In the genomic region with DNA sequence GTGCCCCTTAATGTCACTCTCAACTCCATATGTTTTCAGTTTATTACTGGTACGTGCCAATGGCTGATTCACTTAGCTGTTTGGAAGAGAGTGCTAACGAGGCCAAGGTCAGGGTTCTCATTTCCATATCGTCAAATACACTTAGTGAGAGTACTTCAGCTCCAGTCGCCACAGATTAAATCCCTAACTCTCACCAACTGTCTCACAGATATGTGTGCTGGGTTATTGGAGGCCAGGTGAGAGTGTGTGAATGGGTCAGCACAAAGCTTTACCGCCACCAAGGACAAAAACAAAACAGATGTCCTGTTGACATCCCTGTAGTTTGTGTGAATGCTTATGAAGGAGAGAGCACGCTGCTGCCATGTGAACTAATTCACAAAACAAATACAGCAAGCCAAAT, we compare ENCODE assay signal across 22 cellular contexts.
A peak's percentile ranks its signal among the peaks of the same experiment; 100 is the strongest.
DNase-seq lines count a peak whose midpoint lies in the region; ATAC-seq and TF ChIP-seq lines count a peak whose summit lies in the region.
"Had no signal": no experiment of that assay in that cellular context is flagged by ENCODE, and none has a peak within 500 bp of the region (broad histone marks: within the 10 kb centered on the region; RNA-seq: fewer than 3 reads in every experiment).

No MANE protein-coding gene starts in this region.

- CTCF ChIA-PET in Panc1 (lab: Charles Lee) = no interaction called here

- H3K27ac Mint-ChIP-seq in natural killer cell treated with Interleukin-12 subunit alpha and Interleukin-12 subunit beta and Interleukin-15 and Interleukin-18, amount 100 ng/mL, for 72 hours = no peak overlapping the region
- H3K27ac Mint-ChIP-seq: T-helper 2 cell treated with Interferon-gamma antibody and Interleukin-4, amounts not matched to agents 5 μg/mL and 100 μg/mL, for 36 hours had no signal

- 47 to 69% (median 58%) methylated on average over 6 of the region's 6 CpGs for WGBS in heart left ventricle, 4 donors
- 82 to 87% methylated on average over 6 of the region's 6 CpGs for WGBS in thyroid gland, 2 donors

- no peak overlapping the region for H3K4me3 Mint-ChIP-seq in natural killer cell treated with Interleukin-12 subunit alpha and Interleukin-12 subunit beta and Interleukin-15 and Interleukin-18, amount 100 ng/mL, for 72 hours
- H3K4me3 Mint-ChIP-seq: naive thymus-derived CD8-positive, alpha-beta T cell; T-helper 2 cell treated with Interferon-gamma antibody and Interleukin-4, amounts not matched to agents 5 μg/mL and 100 μg/mL, for 36 hours had no signal

- TF ChIP-seq CTCF in Panc1 (IDR thresholded peaks at IDR 0.05) = no peak
- TF ChIP-seq CTCF in heart left ventricle (IDR thresholded peaks at IDR 0.05) = no peak
- no peak for TF ChIP-seq CTCF in thyroid gland (IDR thresholded peaks at IDR 0.05)

- no peaks in the 10 kb centered on the region for H3K9me3 Mint-ChIP-seq in natural killer cell treated with Interleukin-12 subunit alpha and Interleukin-12 subunit beta and Interleukin-15 and Interleukin-18, amount 100 ng/mL, for 72 hours
- H3K9me3 Mint-ChIP-seq: naive thymus-derived CD8-positive, alpha-beta T cell; T-helper 2 cell treated with Interferon-gamma antibody and Interleukin-4, amounts not matched to agents 5 μg/mL and 100 μg/mL, for 36 hours had no signal

- H3K4me1 Mint-ChIP-seq in natural killer cell treated with Interleukin-12 subunit alpha and Interleukin-12 subunit beta and Interleukin-15 and Interleukin-18, amount 100 ng/mL, for 72 hours (ENCODE audit: low read depth in 2 of 2) = peaks cover 31 to 34% of the 10 kb centered on the region in 2 donors

- in situ Hi-C loops in Panc1 (cut with HindIII; ENCODE audit: low pct_unique_long_range_greater_than_20kb, low sequenced_read_pairs) = no loop called here

- H3K4me1 ChIP-seq in Panc1 (ENCODE audit: control insufficient read depth, insufficient read depth, low read length) (no peaks in the 10 kb centered on the region), heart left ventricle (peaks cover 0 to 45% (median 22%) of the 10 kb centered on the region in 12 donors), thyroid gland (peaks cover 10 to 36% of the 10 kb centered on the region in 2 donors)
- H3K4me1 ChIP-seq: colonic mucosa had no signal

- no TSS peak for BruUV-seq in Panc1 (replicated peaks; lab: Mats Ljungman, UMichigan)

- H3K27me3 ChIP-seq in Panc1 (ENCODE audit: control insufficient read depth, insufficient read depth, low read length) (no peaks in the 10 kb centered on the region), heart left ventricle (no peaks in the 10 kb centered on the region), thyroid gland (no peaks in the 10 kb centered on the region)
- H3K27me3 ChIP-seq: brain microvascular endothelial cell, colonic mucosa, sigmoid colon had no signal

- peaks cover 8% of the 10 kb centered on the region for H3K36me3 Mint-ChIP-seq in natural killer cell treated with Interleukin-12 subunit alpha and Interleukin-12 subunit beta and Interleukin-15 and Interleukin-18, amount 100 ng/mL, for 72 hours
- H3K36me3 Mint-ChIP-seq: naive thymus-derived CD8-positive, alpha-beta T cell had no signal

- no peaks in the 10 kb centered on the region for H3K9me3 ChIP-seq in Panc1 (ENCODE audit: control insufficient read depth, insufficient read depth, low read depth, low read length)
- no peaks in the 10 kb centered on the region for H3K9me3 ChIP-seq in heart left ventricle
- no peaks in the 10 kb centered on the region for H3K9me3 ChIP-seq in thyroid gland
- H3K9me3 ChIP-seq: colonic mucosa, sigmoid colon, SK-N-SH had no signal

- ATAC-seq in Right ventricle myocardium superior (ENCODE audit: poor library complexity) = peak; percentile 85
- ATAC-seq in Panc1 = no peak
- peak; percentile 42 to 69 (median 61) for ATAC-seq in heart left ventricle
- no peak for ATAC-seq in natural killer cell treated with Interleukin-12 subunit alpha and Interleukin-12 subunit beta and Interleukin-15 and Interleukin-18, amount 100 ng/mL, for 72 hours
- ATAC-seq: naive thymus-derived CD8-positive, alpha-beta T cell had no signal

- intact Hi-C loops in Right ventricle myocardium superior (cut with DNase I) = no loop called here
- intact Hi-C loops in cardiac septum (cut with DNase I) = no loop called here
- intact Hi-C loops in Panc1 (cut with micrococcal nuclease; ENCODE audit: unreplicated experiment) = loop anchor here (10.0 kb wide), 1 partner anchor 46 kb away; no protein-coding TSS in a partner anchor
- intact Hi-C loops in heart left ventricle (cut with DNase I) = loop anchor here in 4 of 10 donors (5.0 kb wide), 2 partner anchors 33 to 38 kb away; no protein-coding TSS in a partner anchor
- intact Hi-C loops in thyroid gland (cut with DNase I) = no loop called here

- TF ChIP-seq POLR2A in heart left ventricle (IDR thresholded peaks at IDR 0.05) = no peak
- no peak for TF ChIP-seq POLR2A in thyroid gland (IDR thresholded peaks at IDR 0.05)

- H3K36me3 ChIP-seq in Panc1 (ENCODE audit: control insufficient read depth, insufficient read depth, low read length) = no peaks in the 10 kb centered on the region
- H3K36me3 ChIP-seq in heart left ventricle = no peaks in the 10 kb centered on the region
- no peaks in the 10 kb centered on the region for H3K36me3 ChIP-seq in thyroid gland
- H3K36me3 ChIP-seq: brain microvascular endothelial cell, colonic mucosa, sigmoid colon had no signal

- POLR2A ChIA-PET in Panc1 (lab: Charles Lee) = interaction anchor here (1.0 kb wide), 1 partner anchor 819 kb away, joined by 3 read pairs; no protein-coding TSS in a partner anchor

- no peak for DNase-seq in Right ventricle myocardium superior
- no peak for DNase-seq in cardiac septum (ENCODE audit: low spot score)
- no peak for DNase-seq in Panc1 (ENCODE audit: low read depth, low spot score)
- DNase-seq in heart left ventricle = peak in 1 of 5 donors; percentile 31
- no peak for DNase-seq in thyroid gland
- DNase-seq in NCI-H2227 (lab: John Stamatoyannopoulos, UW; ENCODE audit: unreplicated experiment) = no peak
- no peak for DNase-seq in DMS79 treated with DMSO at 0.1 percent for 48 hours (lab: John Stamatoyannopoulos, UW)
- no peak for DNase-seq in natural killer cell treated with Interleukin-12 subunit alpha and Interleukin-12 subunit beta and Interleukin-15 and Interleukin-18, amount 100 ng/mL, for 72 hours (ENCODE audit: low spot score)
- DNase-seq: activated effector memory CD4-positive, alpha-beta T cell treated with Interleukin-2 at 50 U/mL for 16 hours; brain microvascular endothelial cell; colonic mucosa; glutamatergic neuron; MV-4-11; naive thymus-derived CD8-positive, alpha-beta T cell; NCI-H2029 treated with DMSO at 0.1 percent for 48 hours; NCI-H446; RPMI8226; sigmoid colon; SK-N-SH had no signal

- no peaks in the 10 kb centered on the region for H3K27me3 Mint-ChIP-seq in natural killer cell treated with Interleukin-12 subunit alpha and Interleukin-12 subunit beta and Interleukin-15 and Interleukin-18, amount 100 ng/mL, for 72 hours
- H3K27me3 Mint-ChIP-seq: naive thymus-derived CD8-positive, alpha-beta T cell had no signal

- peak overlapping the region; percentile 49; the same call in 1 of the 2 replicates for H3K27ac ChIP-seq in Panc1 (ENCODE audit: low read length)
- H3K27ac ChIP-seq in heart left ventricle = peak overlapping the region in 10 of 12 donors; percentile 4 to 62 (median 46)
- H3K27ac ChIP-seq in thyroid gland = peak overlapping the region; percentile 14 to 77 (median 65)
- H3K27ac ChIP-seq: brain microvascular endothelial cell, colonic mucosa, KMS-11, parathyroid adenoma, sigmoid colon had no signal

- no peak overlapping the region for H3K4me3 ChIP-seq in Panc1 (ENCODE audit: low read depth in 2 of 2, low read length in 2 of 2)
- H3K4me3 ChIP-seq in heart left ventricle = no peak overlapping the region
- H3K4me3 ChIP-seq in thyroid gland (replicated peaks in 1 of 3) = no peak overlapping the region
- H3K4me3 ChIP-seq: colonic mucosa, sigmoid colon had no signal

Comparison
In these comparisons a context has a peak if more than half of its experiments do, and no peak if none do; other contexts are left out.
1. ATAC-seq: peak in Right ventricle myocardium superior (single experiment) and heart left ventricle (4 of 4); none in Panc1 (single experiment) and natural killer cell treated with Interleukin-12 subunit alpha and Interleukin-12 subunit beta and Interleukin-15 and Interleukin-18, amount 100 ng/mL, for 72 hours (0 of 2).
2. Peak in every context shown above with its lines, with median percentiles within 50 percentile points of each other: H3K27ac ChIP-seq.